In genomic region chr6:112017169-112017568, GRCh38 we compare ENCODE assay signal across 15 cellular contexts. TPM values are rescaled to one million over a fixed set of nuclear protein-coding genes. Genes with fewer than 3 reads are reported as not detected.
DNase-seq lines count a peak whose midpoint lies in the region; ATAC-seq and TF ChIP-seq lines count a peak whose summit lies in the region.
"Had no signal": no experiment of that assay in that cellular context is flagged by ENCODE, and none has a peak within 500 bp of the region (broad histone marks: within the 10 kb centered on the region; RNA-seq: fewer than 3 reads in every experiment).

No MANE protein-coding gene starts in this region.

- WGBS in IMR-90 (ENCODE audit: extremely low coverage in 2 of 2, insufficient read length in 1 of 2), 2 experiments: 100% methylated on average over 3 of the region's 4 CpGs; no CpG with 5 or more reads in 1 of the 2 experiments

- no peak overlapping the region for H3K23ac ChIP-seq in IMR-90 (ENCODE audit: low read depth, low read length)

- no peak overlapping the region for H2AK9ac ChIP-seq in IMR-90 (replicated peaks; ENCODE audit: low read depth, low read length, poor library complexity)

- no peak for TF ChIP-seq RAD21 in IMR-90 (IDR thresholded peaks at IDR 0.05; ENCODE audit: low read length)

- H2BK15ac ChIP-seq in IMR-90 (ENCODE audit: low read depth, low read length): no peak overlapping the region

- no peaks in the 10 kb centered on the region for H3K9me3 Mint-ChIP-seq in stimulated activated naive CD8-positive, alpha-beta T cell treated with anti-CD3 and anti-CD28 coated beads, Interleukin-15, Interleukin-2, amounts not matched to agents 100 ng/mL and 50 ng/mL, for 24 hours
- H3K9me3 Mint-ChIP-seq in HFFc6: no peaks in the 10 kb centered on the region
- H3K9me3 Mint-ChIP-seq: activated naive CD8-positive, alpha-beta T cell treated with anti-CD3 and anti-CD28 coated beads, Interleukin-2, amount 10 ng/mL, durations not matched to agents 7 days and 5 days had no signal

- no peak for TF ChIP-seq POLR2A in IMR-90 (IDR thresholded peaks at IDR 0.05; ENCODE audit: low read depth, low read length)

- peak overlapping the region; percentile 66 for H3K4me3 Mint-ChIP-seq in stimulated activated naive CD8-positive, alpha-beta T cell treated with anti-CD3 and anti-CD28 coated beads, Interleukin-15, Interleukin-2, amounts not matched to agents 100 ng/mL and 50 ng/mL, for 24 hours
- no peak overlapping the region for H3K4me3 Mint-ChIP-seq in HFFc6
- H3K4me3 Mint-ChIP-seq: activated naive CD8-positive, alpha-beta T cell treated with anti-CD3 and anti-CD28 coated beads, Interleukin-2, amount 10 ng/mL, durations not matched to agents 7 days and 5 days had no signal

- no peak overlapping the region for H3K4me2 ChIP-seq in IMR-90 (ENCODE audit: low read depth, low read length)

- no peak overlapping the region for H2BK20ac ChIP-seq in IMR-90 (ENCODE audit: low read depth, low read length)

- no peaks in the 10 kb centered on the region for H3K36me3 Mint-ChIP-seq in stimulated activated naive CD8-positive, alpha-beta T cell treated with anti-CD3 and anti-CD28 coated beads, Interleukin-15, Interleukin-2, amounts not matched to agents 100 ng/mL and 50 ng/mL, for 24 hours (ENCODE audit: low read depth)
- H3K36me3 Mint-ChIP-seq in HFFc6 (ENCODE audit: low read depth): no peaks in the 10 kb centered on the region
- H3K36me3 Mint-ChIP-seq: activated naive CD8-positive, alpha-beta T cell treated with anti-CD3 and anti-CD28 coated beads, Interleukin-2, amount 10 ng/mL, durations not matched to agents 7 days and 5 days had no signal

- ATAC-seq in left ventricle myocardium superior: no peak
- ATAC-seq in IMR-90 (ENCODE audit: low read depth): no peak
- no peak for ATAC-seq in upper lobe of right lung
- no peak for ATAC-seq in GM18511 (IDR thresholded peaks at IDR 0.05; ENCODE audit: unreplicated experiment)

- no peak overlapping the region for H3K18ac ChIP-seq in IMR-90 (ENCODE audit: low read depth, low read length)

- in situ Hi-C loops in IMR-90 (cut with MboI; ENCODE audit: low sequenced_read_pairs): no loop called here

- H3K4me1 ChIP-seq in right atrium auricular region (peaks cover 0 to 36% of the 10 kb centered on the region in 2 donors), IMR-90 (ENCODE audit: control insufficient read depth, insufficient read depth, low read length) (peaks cover 7% of the 10 kb centered on the region), adipocyte (ENCODE audit: control insufficient read depth, insufficient read depth, low read length) (peaks cover 65% of the 10 kb centered on the region), upper lobe of right lung (peaks cover 26% of the 10 kb centered on the region)

- H3K14ac ChIP-seq in IMR-90 (replicated peaks; ENCODE audit: low read depth, low read length): no peak overlapping the region

- H3K36me3 ChIP-seq in right atrium auricular region (no peaks in the 10 kb centered on the region), IMR-90 (ENCODE audit: control insufficient read depth, insufficient read depth, low read length) (no peaks in the 10 kb centered on the region), adipocyte (ENCODE audit: control insufficient read depth, insufficient read depth, low read length, severe bottlenecking) (no peaks in the 10 kb centered on the region), upper lobe of right lung (no peaks in the 10 kb centered on the region)
- H3K36me3 ChIP-seq: sigmoid colon had no signal

- H3K27ac Mint-ChIP-seq in stimulated activated naive CD8-positive, alpha-beta T cell treated with anti-CD3 and anti-CD28 coated beads, Interleukin-15, Interleukin-2, amounts not matched to agents 100 ng/mL and 50 ng/mL, for 24 hours: peak overlapping the region; percentile 96
- no peak overlapping the region for H3K27ac Mint-ChIP-seq in HFFc6
- H3K27ac Mint-ChIP-seq: activated naive CD8-positive, alpha-beta T cell treated with anti-CD3 and anti-CD28 coated beads, Interleukin-2, amount 10 ng/mL, durations not matched to agents 7 days and 5 days had no signal

- no peak for DNase-seq in right atrium auricular region (ENCODE audit: low spot score)
- no peak for DNase-seq in left ventricle myocardium superior
- no peak for DNase-seq in IMR-90
- no peak for DNase-seq in adipocyte (ENCODE audit: low read depth)
- DNase-seq in HFFc6: no peak
- no peak for DNase-seq in upper lobe of right lung
- DNase-seq: activated naive CD8-positive, alpha-beta T cell treated with anti-CD3 and anti-CD28 coated beads, Interleukin-2, amount 10 ng/mL, durations not matched to agents 7 days and 5 days; hippocampal formation; Kasumi-1; NCI-H1436; NCI-H226; SHP77 treated with DMSO at 0.1 percent for 48 hours; sigmoid colon had no signal

- H3K4me1 Mint-ChIP-seq in stimulated activated naive CD8-positive, alpha-beta T cell treated with anti-CD3 and anti-CD28 coated beads, Interleukin-15, Interleukin-2, amounts not matched to agents 100 ng/mL and 50 ng/mL, for 24 hours (ENCODE audit: low read depth): peaks cover 60% of the 10 kb centered on the region
- peaks cover 66% of the 10 kb centered on the region for H3K4me1 Mint-ChIP-seq in HFFc6 (ENCODE audit: low read depth)

- 0 out of 2 replicates have a peak overlapping the region, but pooled peaks have one; percentile 27 for H2AK5ac ChIP-seq in IMR-90 (ENCODE audit: low read depth, low read length)

- no peak overlapping the region for H3K9ac ChIP-seq in IMR-90 (ENCODE audit: low read depth, low read length)
- peak overlapping the region; percentile 45 for H3K9ac ChIP-seq in adipocyte (ENCODE audit: low read length)

- CTCF ChIA-PET in IMR-90 (lab: Yijun Ruan, JAX): interaction anchor here (1.0 to 1.3 kb wide), 2 partner anchors 12 to 26 kb away, joined by 3 to 4 read pairs; no protein-coding TSS in a partner anchor

- intact Hi-C loops in left ventricle myocardium superior (cut with micrococcal nuclease): no loop called here
- intact Hi-C loops in IMR-90 (cut with micrococcal nuclease): no loop called here
- intact Hi-C loops in upper lobe of right lung (cut with DNase I): no loop called here

- no peak overlapping the region for H2BK120ac ChIP-seq in IMR-90 (ENCODE audit: low read depth, low read length)

- H3K9me1 ChIP-seq in IMR-90 (ENCODE audit: insufficient read depth, low read length): 0 out of 2 replicates have a peak, but pooled peaks cover 3% of the 10 kb centered on the region

- H3K4ac ChIP-seq in IMR-90 (ENCODE audit: low read depth, low read length): no peak overlapping the region

- H3K4me3 ChIP-seq in right atrium auricular region (no peak overlapping the region), IMR-90 (ENCODE audit: insufficient read depth, low read depth, low read length) (no peak overlapping the region), adipocyte (ENCODE audit: low read length) (no peak overlapping the region), upper lobe of right lung (no peak overlapping the region)
- H3K4me3 ChIP-seq: sigmoid colon had no signal

- H3K9me3 ChIP-seq in right atrium auricular region (no peaks in the 10 kb centered on the region), IMR-90 (ENCODE audit: control insufficient read depth, insufficient read depth, low read length) (no peaks in the 10 kb centered on the region), adipocyte (ENCODE audit: control insufficient read depth, low read length) (no peaks in the 10 kb centered on the region), upper lobe of right lung (no peaks in the 10 kb centered on the region)
- H3K9me3 ChIP-seq: sigmoid colon had no signal

- H3K27me3 ChIP-seq in right atrium auricular region (no peaks in the 10 kb centered on the region), IMR-90 (ENCODE audit: control insufficient read depth, insufficient read depth, low read length) (no peaks in the 10 kb centered on the region), adipocyte (replicated peaks; ENCODE audit: control insufficient read depth, insufficient read depth, low read length) (no peaks in the 10 kb centered on the region), upper lobe of right lung (no peaks in the 10 kb centered on the region)
- H3K27me3 ChIP-seq: sigmoid colon had no signal

- peak overlapping the region; percentile 10 to 77 for H3K27ac ChIP-seq in right atrium auricular region
- no peak overlapping the region for H3K27ac ChIP-seq in IMR-90 (ENCODE audit: insufficient read depth, low read length)
- no peak overlapping the region for H3K27ac ChIP-seq in upper lobe of right lung
- H3K27ac ChIP-seq: sigmoid colon had no signal

- BruUV-seq in IMR-90 (replicated peaks; lab: Mats Ljungman, UMichigan): no TSS peak

- no peak overlapping the region for H4K5ac ChIP-seq in IMR-90 (ENCODE audit: low read depth, low read length)

- no peak overlapping the region for H2AFZ ChIP-seq in IMR-90 (replicated peaks; ENCODE audit: low read length, poor library complexity)

- TF ChIP-seq CTCF in right atrium auricular region (IDR thresholded peaks at IDR 0.05) (no peak), IMR-90 (conservative IDR thresholded peaks at IDR 0.05; ENCODE audit: low read depth, low read length) (no peak), HFFc6 (IDR thresholded peaks at IDR 0.05) (no peak), upper lobe of right lung (IDR thresholded peaks at IDR 0.05) (no peak)

- no peaks in the 10 kb centered on the region for H3K79me1 ChIP-seq in IMR-90 (ENCODE audit: low read depth in 1 of 2, low read length in 2 of 2)

- dilution Hi-C loops in IMR-90 (cut with HindIII; ENCODE audit: low sequenced_read_pairs, unreplicated experiment): no loop called here

- H4K20me1 ChIP-seq in IMR-90 (ENCODE audit: insufficient read depth, low read length): no peaks in the 10 kb centered on the region

- H2BK5ac ChIP-seq in IMR-90 (ENCODE audit: low read depth, low read length, poor library complexity, severe bottlenecking): no peak overlapping the region

- H3K56ac ChIP-seq in IMR-90 (ENCODE audit: extremely low read depth, insufficient read depth, low read length): no peak overlapping the region

- H4K91ac ChIP-seq in IMR-90 (ENCODE audit: insufficient read depth, low read depth, low read length): no peak overlapping the region

- H3K27me3 Mint-ChIP-seq in stimulated activated naive CD8-positive, alpha-beta T cell treated with anti-CD3 and anti-CD28 coated beads, Interleukin-15, Interleukin-2, amounts not matched to agents 100 ng/mL and 50 ng/mL, for 24 hours: no peaks in the 10 kb centered on the region
- H3K27me3 Mint-ChIP-seq in HFFc6 (ENCODE audit: insufficient read depth): no peaks in the 10 kb centered on the region
- H3K27me3 Mint-ChIP-seq: activated naive CD8-positive, alpha-beta T cell treated with anti-CD3 and anti-CD28 coated beads, Interleukin-2, amount 10 ng/mL, durations not matched to agents 7 days and 5 days had no signal

- POLR2A ChIA-PET in IMR-90 (lab: Charles Lee; ENCODE audit: unreplicated experiment): no interaction called here

- H4K8ac ChIP-seq in IMR-90 (ENCODE audit: low read depth in 2 of 2, low read length in 2 of 2): no peak overlapping the region

RNA-seq across cellular contexts. Expression of gene CCN6, which starts 36.7 kb away (rescaled TPM):
- total RNA-seq in right atrium auricular region: not detected
- total RNA-seq in left ventricle myocardium superior: not detected
- not detected in 2 replicates for total RNA-seq in IMR-90 (2012; rRNA removed)
- polyA plus RNA-seq in IMR-90 (2012; rRNA removed): not detected in 2 replicates
- not detected in 2 replicates for polyA plus RNA-seq in IMR-90 (2012; cell fraction: cytosol; rRNA removed)
- polyA plus RNA-seq in IMR-90 (2012; cell fraction: nucleus; rRNA removed; ENCODE audit: low replicate concordance): not detected in 2 replicates
- total RNA-seq in HFFc6 (2021; fragmentation: NEBNext Ultra II Directional; extraction: Animal tissue kit (Norgen Biotek cat#: 25700)): not detected
- not detected for total RNA-seq in upper lobe of right lung
- total RNA-seq: activated naive CD8-positive, alpha-beta T cell treated with anti-CD3 and anti-CD28 coated beads, Interleukin-2, amount 10 ng/mL, durations not matched to agents 7 days and 5 days; sigmoid colon had no signal
- polyA plus RNA-seq: sigmoid colon had no signal

Comparison
In these comparisons a context has a peak if more than half of its experiments do, and no peak if none do; other contexts are left out.
1. H3K27ac ChIP-seq: peak in right atrium auricular region (2 of 2); none in IMR-90 (single experiment) and upper lobe of right lung (single experiment).